In the genomic region with DNA sequence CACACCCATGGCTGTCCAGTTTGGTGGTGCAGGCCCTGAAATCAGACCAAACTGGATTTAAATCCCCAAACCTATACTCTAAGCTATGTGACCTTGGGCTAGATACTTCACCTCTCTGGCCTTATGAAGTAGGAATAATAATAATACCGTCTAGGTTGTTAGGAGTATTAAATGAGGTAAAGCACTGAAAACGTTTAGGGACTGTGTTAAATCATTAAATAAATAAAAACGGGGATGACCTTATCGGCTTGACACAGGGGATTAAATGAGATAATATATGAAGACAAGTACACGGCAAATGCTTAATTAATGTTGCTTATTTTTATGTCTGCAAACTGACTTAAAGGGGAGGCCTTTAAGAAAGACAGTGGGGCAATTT, we compare ENCODE assay signal across 8 cellular contexts. TPM values are rescaled to one million over a fixed set of nuclear protein-coding genes. Genes with fewer than 3 reads are reported as not detected.
DNase-seq lines count a peak whose midpoint lies in the region; ATAC-seq, FAIRE-seq and TF ChIP-seq lines count a peak whose summit lies in the region.

No MANE protein-coding gene starts in this region.

- peaks cover 45% of the 10 kb centered on the region for H3K4me1 Mint-ChIP-seq in GM23338
- H3K4me1 Mint-ChIP-seq in activated B cell treated with CpG ODN at 0.5 μM for 24 hours, result peaks cover 63% of the 10 kb centered on the region
- H3K4me1 Mint-ChIP-seq in glutamatergic neuron (ENCODE audit: low read depth, unreplicated experiment), result peaks cover 4% of the 10 kb centered on the region

- H3F3A ChIP-seq in GM23338 (replicated peaks; ENCODE audit: low read depth), result peaks cover 6% of the 10 kb centered on the region; the same call in 1 of the 2 replicates

- no peaks in the 10 kb centered on the region for H3K9me3 Mint-ChIP-seq in GM23338
- H3K9me3 Mint-ChIP-seq in activated B cell treated with CpG ODN at 0.5 μM for 24 hours, result no peaks in the 10 kb centered on the region
- H3K9me3 Mint-ChIP-seq in glutamatergic neuron (ENCODE audit: unreplicated experiment), result peaks cover 1% of the 10 kb centered on the region

- H3K4me1 ChIP-seq in GM23338 (ENCODE audit: insufficient read depth) (peaks cover 33% of the 10 kb centered on the region), skeletal muscle tissue (ENCODE audit: control insufficient read depth in 3 of 3, insufficient read depth in 3 of 3, low read length in 3 of 3) (peaks cover 11 to 19% (median 15%) of the 10 kb centered on the region in 3 donors)

- POLR2A ChIA-PET in activated B cell treated with CpG ODN at 0.5 μM for 24 hours (lab: Charles Lee), result interaction anchor here (0.6 to 10.3 kb wide), 4 partner anchors 13 to 852 kb away, joined by 3 to 153 read pairs (median 10); no protein-coding TSS in a partner anchor

- H3K27me3 Mint-ChIP-seq in GM23338 (ENCODE audit: insufficient read depth, low read depth, poor library complexity) (peaks cover 20% of the 10 kb centered on the region), activated B cell treated with CpG ODN at 0.5 μM for 24 hours (no peaks in the 10 kb centered on the region), glutamatergic neuron (ENCODE audit: unreplicated experiment) (peaks cover 7% of the 10 kb centered on the region)

- H3K36me3 ChIP-seq in GM23338 (ENCODE audit: insufficient read depth) (no peaks in the 10 kb centered on the region), skeletal muscle tissue (ENCODE audit: control insufficient read depth in 3 of 3, insufficient read depth in 3 of 3, low read length in 3 of 3) (no peaks in the 10 kb centered on the region)

- H3K36me3 Mint-ChIP-seq in GM23338 (ENCODE audit: low read depth) (no peaks in the 10 kb centered on the region), activated B cell treated with CpG ODN at 0.5 μM for 24 hours (ENCODE audit: low read depth) (peaks cover 36% of the 10 kb centered on the region), glutamatergic neuron (ENCODE audit: unreplicated experiment) (no peaks in the 10 kb centered on the region)

- H3K9ac ChIP-seq in skeletal muscle tissue (ENCODE audit: low read depth in 1 of 3, low read length in 3 of 3), result peak overlapping the region; percentile 92 to 94 (median 92)

- H3K27ac ChIP-seq in GM23338 (ENCODE audit: low read depth), result no peak overlapping the region
- H3K27ac ChIP-seq in skeletal muscle tissue (ENCODE audit: low read depth, low read length), result peak overlapping the region; percentile 75

- no peaks in the 10 kb centered on the region for H3K9me2 ChIP-seq in GM23338 (ENCODE audit: insufficient read depth)

- no peaks in the 10 kb centered on the region for H3K9me3 ChIP-seq in skeletal muscle tissue (ENCODE audit: control insufficient read depth in 3 of 3, low read length in 3 of 3)

- TF ChIP-seq CTCF in GM23338 (conservative IDR thresholded peaks at IDR 0.05; ENCODE audit: low read depth in 2 of 2) (no peak), activated B cell treated with CpG ODN at 0.5 μM for 24 hours (IDR thresholded peaks at IDR 0.05) (no peak), glutamatergic neuron (IDR thresholded peaks at IDR 0.05; ENCODE audit: partially characterized antibody, unreplicated experiment) (no peak)

- intact Hi-C loops in activated B cell treated with CpG ODN at 0.5 μM for 24 hours (cut with micrococcal nuclease), result loop anchor here (1.0 to 5.0 kb wide), 9 partner anchors 14 to 755 kb away; partner anchors contain the start of genes OSER1, PABPC1L and PIGT

- FAIRE-seq in frontal cortex (lab: Jason Lieb, UNC), result no peak

- peak overlapping the region; percentile 83 for H2AFZ ChIP-seq in GM23338

- H3K79me2 ChIP-seq in GM23338 (replicated peaks; ENCODE audit: insufficient read depth), result peaks cover 42% of the 10 kb centered on the region

- H3K27ac Mint-ChIP-seq in GM23338 (no peak overlapping the region), activated B cell treated with CpG ODN at 0.5 μM for 24 hours (peak overlapping the region; percentile 97), glutamatergic neuron (ENCODE audit: unreplicated experiment) (peak overlapping the region; percentile 7)

- H3K4me3 ChIP-seq in GM23338 (peak overlapping the region; percentile 94), skeletal muscle tissue (ENCODE audit: low read length in 3 of 3) (peak overlapping the region; percentile 91 to 96 (median 94))

- CTCF ChIA-PET in activated B cell treated with CpG ODN at 0.5 μM for 24 hours (lab: Charles Lee), result interaction anchor here (1.1 to 3.5 kb wide), 2 partner anchors 13 to 32 kb away, joined by 3 to 20 read pairs; no protein-coding TSS in a partner anchor

- peaks cover 15% of the 10 kb centered on the region for H4K20me1 ChIP-seq in GM23338 (replicated peaks; ENCODE audit: insufficient read depth)

- peaks cover 41% of the 10 kb centered on the region for H3K27me3 ChIP-seq in GM23338 (ENCODE audit: insufficient read depth)
- no peaks in the 10 kb centered on the region for H3K27me3 ChIP-seq in skeletal muscle tissue (ENCODE audit: control insufficient read depth in 3 of 3, insufficient read depth in 3 of 3, low read length in 3 of 3)

- H3K4me3 Mint-ChIP-seq in GM23338 (peak overlapping the region; percentile 100), activated B cell treated with CpG ODN at 0.5 μM for 24 hours (peak overlapping the region; percentile 99), glutamatergic neuron (ENCODE audit: unreplicated experiment) (peak overlapping the region; percentile 98)

- no peak for DNase-seq in GM23338 (ENCODE audit: low spot score)
- DNase-seq in activated B cell treated with CpG ODN at 0.5 μM for 24 hours, result no peak
- DNase-seq in glutamatergic neuron, result no peak
- DNase-seq in central memory CD4-positive, alpha-beta T cell, result no peak
- DNase-seq in frontal cortex (ENCODE audit: low spot score in 2 of 2), result no peak
- DNase-seq in NCI-H1436 treated with DMSO at 0.1 percent for 48 hours (lab: John Stamatoyannopoulos, UW), result no peak

- peak overlapping the region; percentile 74 for H3K4me2 ChIP-seq in GM23338

- ATAC-seq in GM23338 (no peak), activated B cell treated with CpG ODN at 0.5 μM for 24 hours (ENCODE audit: low read depth) (no peak)
- ATAC-seq in activated CD4-positive, CD25-positive, alpha-beta regulatory T cell treated with anti-CD3 and anti-CD28 coated beads, Interleukin-2, amount 50 U/mL, for 24 hours, result no peak

TF ChIP-seq in GM23338, 12 proteins besides CTCF, POLR2A, EP300 and RAD21 (continues in another document):
- TF ChIP-seq ZNF331 (CRISPR knock-in tag; IDR thresholded peaks at IDR 0.05; ENCODE audit: low read depth), result no peak
- TF ChIP-seq, protein P1, sequence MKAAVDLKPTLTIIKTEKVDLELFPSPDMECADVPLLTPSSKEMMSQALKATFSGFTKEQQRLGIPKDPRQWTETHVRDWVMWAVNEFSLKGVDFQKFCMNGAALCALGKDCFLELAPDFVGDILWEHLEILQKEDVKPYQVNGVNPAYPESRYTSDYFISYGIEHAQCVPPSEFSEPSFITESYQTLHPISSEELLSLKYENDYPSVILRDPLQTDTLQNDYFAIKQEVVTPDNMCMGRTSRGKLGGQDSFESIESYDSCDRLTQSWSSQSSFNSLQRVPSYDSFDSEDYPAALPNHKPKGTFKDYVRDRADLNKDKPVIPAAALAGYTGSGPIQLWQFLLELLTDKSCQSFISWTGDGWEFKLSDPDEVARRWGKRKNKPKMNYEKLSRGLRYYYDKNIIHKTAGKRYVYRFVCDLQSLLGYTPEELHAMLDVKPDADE (IDR thresholded peaks at IDR 0.05), result no peak
- no peak for TF ChIP-seq STAT1 (IDR thresholded peaks at IDR 0.05; ENCODE audit: unreplicated experiment)
- TF ChIP-seq ZNF114 (CRISPR knock-in tag; IDR thresholded peaks at IDR 0.05), result no peak

RNA-seq across cellular contexts. Expression of gene STK4, which starts 0.7 kb away (rescaled TPM):
- 34.3 and 37.7 TPM in 2 replicates for total RNA-seq in GM23338 (2014; rRNA removed; shearing (Covaris generic))
- polyA plus RNA-seq in GM23338 (2016; fragmentation: Nextera tagmentation; extraction: Ambion mirVana), result 42.3 and 58.7 TPM in 2 replicates
- total RNA-seq in activated B cell treated with CpG ODN at 0.5 μM for 24 hours, result 219 and 245 TPM in 2 replicates
- 32.6 TPM for total RNA-seq in glutamatergic neuron (ENCODE audit: unreplicated experiment)
- total RNA-seq in skeletal muscle tissue, result 17.7 TPM
- 37.5 TPM for total RNA-seq in frontal cortex

RNA-seq across cellular contexts. Expression of gene TOMM34, which starts 5.4 kb away (rescaled TPM):
- 36.5 and 38.7 TPM in 2 replicates for total RNA-seq in GM23338 (2014; rRNA removed; shearing (Covaris generic))
- 27.1 and 27.4 TPM in 2 replicates for polyA plus RNA-seq in GM23338 (2016; fragmentation: Nextera tagmentation; extraction: Ambion mirVana)
- total RNA-seq in activated B cell treated with CpG ODN at 0.5 μM for 24 hours (18.2 and 22.7 TPM in 2 replicates), glutamatergic neuron (ENCODE audit: unreplicated experiment) (10.8 TPM), skeletal muscle tissue (4.2 TPM), frontal cortex (3.7 TPM)

RNA-seq across cellular contexts. Expression of gene PABPC1L, which starts 55.8 kb away (rescaled TPM):
- total RNA-seq in GM23338 (2014; rRNA removed; shearing (Covaris generic)), result 44.8 and 49.1 TPM in 2 replicates
- polyA plus RNA-seq in GM23338 (2016; fragmentation: Nextera tagmentation; extraction: Ambion mirVana), result 36.0 and 44.4 TPM in 2 replicates
- total RNA-seq in activated B cell treated with CpG ODN at 0.5 μM for 24 hours (49.5 and 61.1 TPM in 2 replicates), glutamatergic neuron (ENCODE audit: unreplicated experiment) (27.7 TPM), skeletal muscle tissue (1.0 TPM), frontal cortex (2.4 TPM)
